ENCODE assay signal across 8 cellular contexts in genomic region chr11:68459886-68460740, GRCh38. TPM values are rescaled to one million over a fixed set of nuclear protein-coding genes. Genes with fewer than 3 reads are reported as not detected.
DNase-seq lines count a peak whose midpoint lies in the region; ATAC-seq and TF ChIP-seq lines count a peak whose summit lies in the region.

No MANE protein-coding gene starts in this region.

- no peaks in the 10 kb centered on the region for H3K27me3 ChIP-seq in KMS-11 (ENCODE audit: insufficient read depth, low read depth)
- no peaks in the 10 kb centered on the region for H3K27me3 ChIP-seq in esophagus muscularis mucosa
- H3K27me3 ChIP-seq in muscle layer of colon (ENCODE audit: control insufficient read depth in 1 of 2, insufficient read depth in 2 of 2, low read length in 2 of 2): no peaks in the 10 kb centered on the region

- peak overlapping the region; percentile 83; the same call in 1 of the 2 replicates for H2AFZ ChIP-seq in KMS-11 (ENCODE audit: low read depth)

- H4K20me1 ChIP-seq in KMS-11 (ENCODE audit: insufficient read depth): peaks cover 28% of the 10 kb centered on the region

- peaks cover 38% of the 10 kb centered on the region for H3K79me2 ChIP-seq in KMS-11 (ENCODE audit: insufficient read depth, low read depth)

- TF ChIP-seq EP300 in esophagus muscularis mucosa (IDR thresholded peaks at IDR 0.05): no peak

- DNase-seq in DMS53 treated with DMSO at 0.1 percent for 48 hours (lab: John Stamatoyannopoulos, UW; ENCODE audit: unreplicated experiment) (peak; percentile 98), esophagus muscularis mucosa (ENCODE audit: extremely low spot score) (peak; percentile 99)
- DNase-seq in activated T-cell treated with anti-CD3 and anti-CD28 coated beads, Interleukin-2, amount 50 U/mL, for 48 hours: peak; percentile 97
- peak; percentile 98 for DNase-seq in stimulated activated CD8-positive, alpha-beta memory T cell treated with anti-CD3 and anti-CD28 coated beads, Interleukin-4, amount 100 ng/mL, for 48 hours

- TF ChIP-seq CTCF in KMS-11 (conservative IDR thresholded peaks at IDR 0.05; ENCODE audit: low read depth, low read length) (no peak), esophagus muscularis mucosa (IDR thresholded peaks at IDR 0.05) (no peak)

- H3K9ac ChIP-seq in KMS-11 (peak overlapping the region; percentile 82; the same call in 1 of the 2 replicates), muscle layer of colon (ENCODE audit: low read length) (peak overlapping the region; percentile 41)

- H3K4me2 ChIP-seq in KMS-11: peak overlapping the region; percentile 64; the same call in 1 of the 2 replicates

- H3K36me3 ChIP-seq in KMS-11 (ENCODE audit: insufficient read depth) (no peaks in the 10 kb centered on the region), esophagus muscularis mucosa (no peaks in the 10 kb centered on the region), muscle layer of colon (ENCODE audit: insufficient read depth, low read length) (no peaks in the 10 kb centered on the region)

- peaks cover 23% of the 10 kb centered on the region for H3K4me1 ChIP-seq in KMS-11 (ENCODE audit: low read depth, poor library complexity, severe bottlenecking)
- peaks cover 31 to 48% (median 42%) of the 10 kb centered on the region in 4 donors for H3K4me1 ChIP-seq in esophagus muscularis mucosa
- H3K4me1 ChIP-seq in muscle layer of colon (ENCODE audit: insufficient read depth, low read length): peaks cover 26% of the 10 kb centered on the region

- intact Hi-C loops in esophagus muscularis mucosa (cut with DNase I): loop anchor here (5.0 kb wide), 1 partner anchor 82 kb away; no protein-coding TSS in a partner anchor

- 8% methylated on average over 28 of the region's 56 CpGs for WGBS in esophagus muscularis mucosa

- TF ChIP-seq POLR2A in esophagus muscularis mucosa (IDR thresholded peaks at IDR 0.05; ENCODE audit: low read depth): no peak

- H3K4me3 ChIP-seq in KMS-11 (IDR thresholded peaks at IDR 0.05; ENCODE audit: insufficient read depth, low read depth, low read length): no peak overlapping the region
- peak overlapping the region; percentile 91 to 100 (median 97) for H3K4me3 ChIP-seq in esophagus muscularis mucosa
- peak overlapping the region; percentile 54 to 76 for H3K4me3 ChIP-seq in muscle layer of colon (ENCODE audit: low read depth in 1 of 2, low read length in 2 of 2)

- H3K27ac ChIP-seq in KMS-11 (peak overlapping the region; percentile 64), esophagus muscularis mucosa (replicated peaks in 1 of 4) (peak overlapping the region; percentile 97 to 99 (median 99)), muscle layer of colon (ENCODE audit: low read depth, low read length) (peak overlapping the region; percentile 93)

- H3K9me3 ChIP-seq in esophagus muscularis mucosa: no peaks in the 10 kb centered on the region
- H3K9me3 ChIP-seq in muscle layer of colon (ENCODE audit: low read length): no peaks in the 10 kb centered on the region

- ATAC-seq in GM21786 (IDR thresholded peaks at IDR 0.05; ENCODE audit: unreplicated experiment): peak; percentile 85

TF ChIP-seq in PFSK-1, 5 proteins besides CTCF, POLR2A, EP300 and RAD21:
- no peak for TF ChIP-seq SIN3A (IDR thresholded peaks at IDR 0.05; ENCODE audit: borderline replicate concordance, insufficient read depth, low read length)
- TF ChIP-seq TAF1 (IDR thresholded peaks at IDR 0.05; ENCODE audit: borderline replicate concordance, insufficient read depth, low read length): peak; percentile 38; the same call in 1 of the 2 replicates
- TF ChIP-seq POLR2AphosphoS5 (IDR thresholded peaks at IDR 0.05; ENCODE audit: low read depth, low read length): peak; percentile 8; the same call in 1 of the 2 replicates
- TF ChIP-seq FOXP2 (optimal IDR thresholded peaks at IDR 0.05; ENCODE audit: borderline replicate concordance, extremely low read depth, extremely low read length, insufficient read depth): peak; percentile 20

RNA-seq across cellular contexts. Expression of gene PPP6R3, which starts 0.4 kb away (rescaled TPM):
- 73.5 TPM for polyA plus RNA-seq in PFSK-1 (2012; ENCODE audit: insufficient read length, low read depth)
- total RNA-seq in esophagus muscularis mucosa: 100 to 1,000 TPM; 106 to 132 (median 116) TPM
